Comparison of ENCODE assay signal across 16 cellular contexts in genomic region chr13:93339550-93339949, GRCh38.
DNase-seq lines count a peak whose midpoint lies in the region; ATAC-seq and TF ChIP-seq lines count a peak whose summit lies in the region.
"Had no signal": no experiment of that assay in that cellular context is flagged by ENCODE, and none has a peak within 500 bp of the region (broad histone marks: within the 10 kb centered on the region; RNA-seq: fewer than 3 reads in every experiment).

No MANE protein-coding gene starts in this region.

- peaks cover 23% of the 10 kb centered on the region for H3K36me3 Mint-ChIP-seq in mesothelial cell of epicardium
- H3K36me3 Mint-ChIP-seq: CD8-positive, alpha-beta T cell had no signal

- DNase-seq in NCI-H526 (lab: John Stamatoyannopoulos, UW) (peak; percentile 14 to 31), NCI-H526 treated with DMSO at 0.1 percent for 48 hours (lab: John Stamatoyannopoulos, UW) (no peak), mesothelial cell of epicardium (ENCODE audit: low spot score in 2 of 2, unreplicated experiment in 2 of 2) (no peak), GM10248 (ENCODE audit: extremely low spot score) (no peak), NCI-H2227 treated with DMSO at 0.1 percent for 48 hours (lab: John Stamatoyannopoulos, UW) (no peak), activated T-cell treated with anti-CD3 and anti-CD28 coated beads for 4 hours (no peak)
- DNase-seq: ACHN; BE2C; Caco-2; Calu3; CD4-positive, alpha-beta T cell; CD8-positive, alpha-beta T cell; DMS79 treated with DMSO at 0.1 percent for 48 hours; GF-D8 had no signal

- peak overlapping the region; percentile 45 for H3K27ac Mint-ChIP-seq in mesothelial cell of epicardium
- H3K27ac Mint-ChIP-seq: CD4-positive, alpha-beta T cell; CD8-positive, alpha-beta T cell had no signal

- H3K4me3 Mint-ChIP-seq in mesothelial cell of epicardium = no peak overlapping the region
- H3K4me3 Mint-ChIP-seq: CD4-positive, alpha-beta T cell; CD8-positive, alpha-beta T cell had no signal

- H3K27me3 Mint-ChIP-seq in mesothelial cell of epicardium (ENCODE audit: low read depth) = no peaks in the 10 kb centered on the region
- H3K27me3 Mint-ChIP-seq: CD4-positive, alpha-beta T cell had no signal

- CTCF ChIA-PET in GM10248 (lab: Yijun Ruan, JAX) = interaction anchor here (2.0 kb wide), 1 partner anchor 13 kb away, joined by 14 read pairs; no protein-coding TSS in a partner anchor

- TF ChIP-seq CTCF in mesothelial cell of epicardium (IDR thresholded peaks at IDR 0.05; ENCODE audit: unreplicated experiment) = no peak
- no peak for TF ChIP-seq CTCF in GM10248 (IDR thresholded peaks at IDR 0.05; ENCODE audit: control extremely low read depth, extremely low read depth, low read depth, missing control alignments)

- POLR2A ChIA-PET in GM10248 (lab: Yijun Ruan, JAX) = no interaction called here

- ATAC-seq in SK-N-SH treated with all-trans-retinoic acid at 6 μM for 48 hours = peak; percentile 79
- ATAC-seq: CD8-positive, alpha-beta T cell; GM12878 had no signal

- peaks cover 31% of the 10 kb centered on the region for H3K9me3 Mint-ChIP-seq in mesothelial cell of epicardium

- H3K4me1 Mint-ChIP-seq in mesothelial cell of epicardium = peaks cover 43% of the 10 kb centered on the region

TF ChIP-seq in SK-N-SH treated with all-trans-retinoic acid at 6 μM for 48 hours, 23 proteins besides CTCF, POLR2A, EP300 and RAD21:
- TF ChIP-seq ISL1 (CRISPR knock-in tag; IDR thresholded peaks at IDR 0.05) = peak; percentile 48
- no peak for TF ChIP-seq ZNF70 (CRISPR knock-in tag; IDR thresholded peaks at IDR 0.05)
- TF ChIP-seq ZC3H10 (CRISPR knock-in tag; IDR thresholded peaks at IDR 0.05) = peak; percentile 66; the same call in 1 of the 2 replicates
- TF ChIP-seq CREB5 (CRISPR knock-in tag; IDR thresholded peaks at IDR 0.05; ENCODE audit: low read depth) = no peak
- no peak for TF ChIP-seq BACH2 (CRISPR knock-in tag; IDR thresholded peaks at IDR 0.05; ENCODE audit: borderline replicate concordance)

Comparison
In these comparisons a context has a peak if more than half of its experiments do, and no peak if none do; other contexts are left out.
1. DNase-seq: peak in NCI-H526 (2 of 2); none in NCI-H526 treated with DMSO at 0.1 percent for 48 hours (single experiment), mesothelial cell of epicardium (0 of 2), GM10248 (single experiment), NCI-H2227 treated with DMSO at 0.1 percent for 48 hours (single experiment) and activated T-cell treated with anti-CD3 and anti-CD28 coated beads for 4 hours (single experiment).